Comparison of ENCODE assay signal across 8 cellular contexts in the genomic region with DNA sequence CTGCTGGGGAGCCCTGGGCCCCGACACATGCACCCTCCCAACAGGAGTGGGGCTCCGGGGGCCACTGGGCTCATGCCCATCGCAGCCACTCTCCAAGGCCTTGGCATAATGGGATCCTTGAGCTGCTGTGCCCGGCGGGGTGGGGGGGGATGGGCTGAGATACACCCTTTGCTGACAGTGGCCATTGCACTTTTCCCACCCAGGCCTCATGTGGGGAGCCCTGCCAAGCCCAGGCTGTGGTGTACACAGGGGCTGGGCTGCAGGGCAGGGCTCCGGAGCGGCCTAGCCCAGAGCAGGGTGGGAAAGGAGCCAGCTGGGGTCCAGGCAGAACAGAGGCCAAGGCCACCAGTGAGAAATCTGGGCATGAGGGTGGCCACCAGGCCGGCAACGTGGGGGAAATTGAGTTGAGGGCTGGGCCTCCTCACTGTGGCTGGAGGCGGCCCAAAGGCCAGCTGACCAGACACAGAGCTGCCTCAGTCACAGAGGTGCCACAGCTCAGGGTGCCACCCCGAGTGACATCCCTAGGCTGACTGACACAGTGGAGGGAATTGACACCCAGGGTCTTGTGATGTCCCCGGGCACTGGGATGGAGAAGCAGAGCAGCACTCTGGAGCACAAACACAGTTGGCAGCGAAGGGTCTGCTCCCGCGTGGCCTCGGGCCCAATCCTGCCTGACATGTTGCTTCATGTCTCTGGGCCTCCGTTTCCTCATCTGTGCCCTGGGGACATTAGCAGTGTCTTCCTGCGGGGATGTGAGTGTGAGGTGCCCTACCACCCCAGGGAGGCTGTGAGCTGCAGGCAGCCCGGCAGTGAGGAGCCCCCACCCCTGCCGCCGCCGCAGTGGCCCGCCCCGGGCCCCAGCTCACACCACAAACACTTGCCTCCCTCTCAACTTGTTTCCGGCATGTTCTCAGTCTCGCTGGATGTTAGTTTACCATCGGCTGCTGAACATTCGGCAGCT. TPM values are rescaled to one million over a fixed set of nuclear protein-coding genes. Genes with fewer than 3 reads are reported as not detected.
DNase-seq lines count a peak whose midpoint lies in the region; ATAC-seq and TF ChIP-seq lines count a peak whose summit lies in the region.
"Had no signal": no experiment of that assay in that cellular context is flagged by ENCODE, and none has a peak within 500 bp of the region (broad histone marks: within the 10 kb centered on the region; RNA-seq: fewer than 3 reads in every experiment).

No MANE protein-coding gene starts in this region.

- H3K36me3 ChIP-seq in SK-N-MC (ENCODE audit: insufficient read depth, low read length) (no peaks in the 10 kb centered on the region; the same call in 1 of the 2 replicates), osteoblast (ENCODE audit: insufficient read depth, low read length) (no peaks in the 10 kb centered on the region)

- H3K4me1 Mint-ChIP-seq in activated naive CD4-positive, alpha-beta T cell treated with anti-CD3 and anti-CD28 coated beads, Interleukin-2, amount 10 ng/mL, durations not matched to agents 7 days and 5 days, result peaks cover 26% of the 10 kb centered on the region
- H3K4me1 Mint-ChIP-seq in naive B cell, result peaks cover 10 to 22% (median 13%) of the 10 kb centered on the region in 3 donors
- H3K4me1 Mint-ChIP-seq in nephron progenitor cell, result peaks cover 63% of the 10 kb centered on the region

- H3K36me3 Mint-ChIP-seq in activated naive CD4-positive, alpha-beta T cell treated with anti-CD3 and anti-CD28 coated beads, Interleukin-2, amount 10 ng/mL, durations not matched to agents 7 days and 5 days, result no peaks in the 10 kb centered on the region
- H3K36me3 Mint-ChIP-seq in naive B cell, result no peaks in the 10 kb centered on the region
- H3K36me3 Mint-ChIP-seq in nephron progenitor cell (ENCODE audit: low read depth), result no peaks in the 10 kb centered on the region

- H3K79me2 ChIP-seq in osteoblast (ENCODE audit: insufficient read depth, low read length), result no peaks in the 10 kb centered on the region

- H3K4me3 Mint-ChIP-seq in activated naive CD4-positive, alpha-beta T cell treated with anti-CD3 and anti-CD28 coated beads, Interleukin-2, amount 10 ng/mL, durations not matched to agents 7 days and 5 days, result no peak overlapping the region
- H3K4me3 Mint-ChIP-seq in naive B cell (peak overlapping the region in 3 of 8 donors; percentile 37 to 79 (median 65)), nephron progenitor cell (no peak overlapping the region)

- DNase-seq in SK-N-MC (ENCODE audit: low read depth, low spot score), result peak; percentile 30
- DNase-seq in activated naive CD4-positive, alpha-beta T cell treated with anti-CD3 and anti-CD28 coated beads, Interleukin-2, amount 10 ng/mL, durations not matched to agents 7 days and 5 days, result peak; percentile 64
- DNase-seq in naive B cell, result no peak
- DNase-seq in osteoblast (ENCODE audit: insufficient read length, low spot score, missing footprints), result no peak
- DNase-seq in nephron progenitor cell, result no peak
- no peak for DNase-seq in inferior parietal cortex (ENCODE audit: extremely low spot score)

- H3K27me3 ChIP-seq in osteoblast (ENCODE audit: insufficient read depth, low read length), result peaks cover 5% of the 10 kb centered on the region

- H3K4me2 ChIP-seq in osteoblast (ENCODE audit: insufficient read depth, low read length), result no peak overlapping the region

- peak overlapping the region; percentile 91 for H3K27ac Mint-ChIP-seq in activated naive CD4-positive, alpha-beta T cell treated with anti-CD3 and anti-CD28 coated beads, Interleukin-2, amount 10 ng/mL, durations not matched to agents 7 days and 5 days
- peak overlapping the region in 1 of 6 donors; percentile 24 for H3K27ac Mint-ChIP-seq in naive B cell
- H3K27ac Mint-ChIP-seq in nephron progenitor cell, result no peak overlapping the region

- no peaks in the 10 kb centered on the region for H4K20me1 ChIP-seq in osteoblast (ENCODE audit: insufficient read depth, low read length)

- H3K4me1 ChIP-seq in osteoblast (ENCODE audit: insufficient read depth, low read length), result no peaks in the 10 kb centered on the region

- H3K9me3 Mint-ChIP-seq in activated naive CD4-positive, alpha-beta T cell treated with anti-CD3 and anti-CD28 coated beads, Interleukin-2, amount 10 ng/mL, durations not matched to agents 7 days and 5 days, result no peaks in the 10 kb centered on the region
- H3K9me3 Mint-ChIP-seq in naive B cell, result no peaks in the 10 kb centered on the region
- no peaks in the 10 kb centered on the region for H3K9me3 Mint-ChIP-seq in nephron progenitor cell

- H3K4me3 ChIP-seq in SK-N-MC, result peak overlapping the region; percentile 53; the same call in 1 of the 2 replicates
- no peak overlapping the region for H3K4me3 ChIP-seq in osteoblast (ENCODE audit: insufficient read depth, low read length)

- H3K9me3 ChIP-seq in SK-N-MC (ENCODE audit: low read depth, low read length) (no peaks in the 10 kb centered on the region), osteoblast (ENCODE audit: low read depth, low read length) (no peaks in the 10 kb centered on the region)

- TF ChIP-seq CTCF in osteoblast (IDR thresholded peaks at IDR 0.05; ENCODE audit: extremely low read depth, low read depth, low read length) (no peak), nephron progenitor cell (IDR thresholded peaks at IDR 0.05) (no peak)

- H2AFZ ChIP-seq in osteoblast (ENCODE audit: low read length), result no peak overlapping the region

- H3K27ac ChIP-seq in SK-N-MC (peak overlapping the region; percentile 78), osteoblast (ENCODE audit: low read depth, low read length) (no peak overlapping the region)

- CTCF ChIA-PET in activated naive CD4-positive, alpha-beta T cell treated with anti-CD3 and anti-CD28 coated beads, Interleukin-2, amount 10 ng/mL, durations not matched to agents 7 days and 5 days (lab: Charles Lee), result interaction anchor here (1.0 to 2.3 kb wide), 9 partner anchors 10 to 81 kb away, joined by 3 to 15 read pairs (median 4); no protein-coding TSS in a partner anchor

- no peak overlapping the region for H3K9ac ChIP-seq in SK-N-MC (ENCODE audit: insufficient read length)

- no peaks in the 10 kb centered on the region for H3K27me3 Mint-ChIP-seq in activated naive CD4-positive, alpha-beta T cell treated with anti-CD3 and anti-CD28 coated beads, Interleukin-2, amount 10 ng/mL, durations not matched to agents 7 days and 5 days
- H3K27me3 Mint-ChIP-seq in naive B cell (peaks cover 0 to 5% (median 0%) of the 10 kb centered on the region in 3 donors), nephron progenitor cell (ENCODE audit: low read depth, poor library complexity) (peaks cover 12% of the 10 kb centered on the region)

- ATAC-seq in GM19351 (IDR thresholded peaks at IDR 0.05; ENCODE audit: unreplicated experiment) (peak; percentile 22), naive B cell (ENCODE audit: low read depth in 2 of 2) (peak; percentile 46 to 52)

RNA-seq across cellular contexts. Expression of gene RTN4R, which starts 30.4 kb away (rescaled TPM):
- not detected for polyA plus RNA-seq in naive B cell (ENCODE audit: low read depth in 6 of 6)
- total RNA-seq in osteoblast, result under 0.01 and 0.29 TPM in 2 replicates
- total RNA-seq: OCI-LY7 had no signal

Comparison
In these comparisons a context has a peak if more than half of its experiments do, and no peak if none do; other contexts are left out.
1. DNase-seq: peak in SK-N-MC (single experiment) and activated naive CD4-positive, alpha-beta T cell treated with anti-CD3 and anti-CD28 coated beads, Interleukin-2, amount 10 ng/mL, durations not matched to agents 7 days and 5 days (single experiment); none in naive B cell (single experiment), osteoblast (single experiment), nephron progenitor cell (single experiment) and inferior parietal cortex (single experiment).